Comparison of ENCODE assay signal across 8 cellular contexts in the genomic region with DNA sequence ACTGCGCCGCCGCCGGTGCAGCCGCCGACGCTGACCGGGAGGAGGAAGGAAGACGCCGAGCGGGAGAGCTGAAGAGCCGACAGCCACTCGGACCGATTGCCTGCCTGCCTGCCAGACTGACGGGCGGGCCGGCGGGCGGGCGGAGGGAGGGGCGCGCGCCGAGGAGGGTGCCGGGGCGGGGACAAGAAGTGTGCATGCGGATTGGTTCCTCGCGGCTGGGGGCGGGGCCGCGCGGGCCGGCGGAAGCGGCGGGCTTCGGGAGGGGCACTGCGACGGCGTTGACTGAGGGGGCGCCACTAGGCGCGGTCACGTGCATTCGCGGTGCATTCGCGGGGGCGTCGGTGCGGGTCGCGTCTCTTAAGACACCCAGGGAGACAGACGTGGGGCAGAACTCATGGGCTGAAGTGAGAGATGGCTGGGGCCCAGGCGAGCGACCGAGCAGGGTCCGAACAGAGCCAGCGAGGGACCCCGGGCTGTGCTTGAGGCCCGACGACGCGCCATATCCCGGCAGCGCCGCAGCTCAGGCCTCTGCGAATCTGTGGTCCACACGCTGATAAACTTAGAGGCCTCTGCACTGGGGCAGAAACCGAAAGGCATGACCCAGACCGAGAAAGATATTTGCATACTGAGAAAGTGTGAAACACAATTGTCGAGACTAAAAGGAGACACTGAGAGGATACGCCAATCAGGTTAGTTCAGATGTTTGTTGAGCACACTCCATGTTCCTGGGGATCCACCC. TPM values are rescaled to one million over a fixed set of nuclear protein-coding genes. Genes with fewer than 3 reads are reported as not detected.
DNase-seq lines count a peak whose midpoint lies in the region; ATAC-seq and TF ChIP-seq lines count a peak whose summit lies in the region.

TSS of gene MAPK1 (minus strand) at position 118 of the 739 bp plus-strand sequence. CDS start 205 bp downstream, outside the sequence.

- H3K36me3 ChIP-seq in endodermal cell (ENCODE audit: control insufficient read depth, insufficient read depth, low read length): peaks cover 3% of the 10 kb centered on the region

- TF ChIP-seq CTCF in endodermal cell (conservative IDR thresholded peaks at IDR 0.05) (peak; percentile 65), mesothelial cell of epicardium (IDR thresholded peaks at IDR 0.05; ENCODE audit: unreplicated experiment) (no peak)

- DNase-seq in COLO668 (lab: John Stamatoyannopoulos, UW; ENCODE audit: unreplicated experiment) (peak; percentile 93), HPDE6-E6E7 (ENCODE audit: extremely low spot score) (peak; percentile 69), NOMO-1 (lab: John Stamatoyannopoulos, UW; ENCODE audit: unreplicated experiment in 2 of 2) (peak; percentile 87 to 93), endodermal cell (peak; percentile 97), mesothelial cell of epicardium (ENCODE audit: low spot score in 2 of 2, unreplicated experiment in 2 of 2) (peak; percentile 88 to 93)
- peak; percentile 74 for DNase-seq in activated CD8-positive, alpha-beta memory T cell treated with anti-CD3 and anti-CD28 coated beads, Interleukin-2, amount 50 U/mL, for 1 hour (ENCODE audit: extremely low read depth)
- DNase-seq in stimulated activated CD8-positive, alpha-beta memory T cell treated with anti-CD3 and anti-CD28 coated beads, Interleukin-15, amount 100 ng/mL, for 48 hours (ENCODE audit: low read depth in 2 of 2): peak; percentile 93

- no peaks in the 10 kb centered on the region for H3K27me3 ChIP-seq in endodermal cell (ENCODE audit: control insufficient read depth, insufficient read depth, low read length, poor library complexity, severe bottlenecking)

- WGBS in endodermal cell (ENCODE audit: insufficient coverage in 1 of 2, insufficient read length in 1 of 2), 2 experiments: 3% methylated on average over 36 to 74 of the region's 74 CpGs

- peak within 1 kb of the TSS; percentile 94 for H3K4me3 Mint-ChIP-seq in endodermal cell
- peak within 1 kb of the TSS; percentile 96 for H3K4me3 Mint-ChIP-seq in mesothelial cell of epicardium

- peak within 1 kb of the TSS; percentile 91 for H3K4me3 ChIP-seq in endodermal cell (ENCODE audit: low read length)

- H3K9ac ChIP-seq in endodermal cell (ENCODE audit: extremely low read depth, low read length, poor library complexity, severe bottlenecking): peak within 1 kb of the TSS; percentile 87

- H3K4me1 Mint-ChIP-seq in endodermal cell (peaks cover 36% of the 10 kb centered on the region), mesothelial cell of epicardium (peaks cover 33% of the 10 kb centered on the region)

- peak; percentile 80 for ATAC-seq in GM19463 (IDR thresholded peaks at IDR 0.05; ENCODE audit: unreplicated experiment)

- H3K4me1 ChIP-seq in endodermal cell (ENCODE audit: control insufficient read depth, insufficient read depth, low read length): peaks cover 3% of the 10 kb centered on the region

- H3K9me3 Mint-ChIP-seq in endodermal cell: no peaks in the 10 kb centered on the region
- H3K9me3 Mint-ChIP-seq in mesothelial cell of epicardium: no peaks in the 10 kb centered on the region

- peaks cover 6% of the 10 kb centered on the region for H3K36me3 Mint-ChIP-seq in endodermal cell (ENCODE audit: low read depth)
- no peaks in the 10 kb centered on the region for H3K36me3 Mint-ChIP-seq in mesothelial cell of epicardium

- H3K27ac Mint-ChIP-seq in endodermal cell: peak within 1 kb of the TSS; percentile 96
- peak within 1 kb of the TSS; percentile 96 for H3K27ac Mint-ChIP-seq in mesothelial cell of epicardium

- H3K27me3 Mint-ChIP-seq in endodermal cell (ENCODE audit: insufficient read depth): peaks cover 11% of the 10 kb centered on the region
- H3K27me3 Mint-ChIP-seq in mesothelial cell of epicardium (ENCODE audit: low read depth): no peaks in the 10 kb centered on the region

- H3K27ac ChIP-seq in endodermal cell (ENCODE audit: low read depth, low read length): peak within 1 kb of the TSS; percentile 44

- no peaks in the 10 kb centered on the region for H3K9me3 ChIP-seq in endodermal cell (ENCODE audit: control insufficient read depth, low read length)

RNA-seq across cellular contexts. Expression of gene MAPK1, which starts in this region (rescaled TPM):
- total RNA-seq in endodermal cell (10 to 100 TPM; 76.8 to 78.6 TPM), mesothelial cell of epicardium (90.2 to 92.9 TPM (median 90.4 TPM) in 3 replicates)
- 91.0 TPM for polyA plus RNA-seq in endodermal cell (2013, experiment 1 of 2)
- 84.0 TPM for polyA plus RNA-seq in endodermal cell (2013, experiment 2 of 2)

Comparison
In these comparisons a context has a peak if more than half of its experiments do, and no peak if none do; other contexts are left out.
1. Peak in every context shown above with its lines: DNase-seq, ATAC-seq, H3K4me3 ChIP-seq and H3K27ac ChIP-seq.